In the genomic region with DNA sequence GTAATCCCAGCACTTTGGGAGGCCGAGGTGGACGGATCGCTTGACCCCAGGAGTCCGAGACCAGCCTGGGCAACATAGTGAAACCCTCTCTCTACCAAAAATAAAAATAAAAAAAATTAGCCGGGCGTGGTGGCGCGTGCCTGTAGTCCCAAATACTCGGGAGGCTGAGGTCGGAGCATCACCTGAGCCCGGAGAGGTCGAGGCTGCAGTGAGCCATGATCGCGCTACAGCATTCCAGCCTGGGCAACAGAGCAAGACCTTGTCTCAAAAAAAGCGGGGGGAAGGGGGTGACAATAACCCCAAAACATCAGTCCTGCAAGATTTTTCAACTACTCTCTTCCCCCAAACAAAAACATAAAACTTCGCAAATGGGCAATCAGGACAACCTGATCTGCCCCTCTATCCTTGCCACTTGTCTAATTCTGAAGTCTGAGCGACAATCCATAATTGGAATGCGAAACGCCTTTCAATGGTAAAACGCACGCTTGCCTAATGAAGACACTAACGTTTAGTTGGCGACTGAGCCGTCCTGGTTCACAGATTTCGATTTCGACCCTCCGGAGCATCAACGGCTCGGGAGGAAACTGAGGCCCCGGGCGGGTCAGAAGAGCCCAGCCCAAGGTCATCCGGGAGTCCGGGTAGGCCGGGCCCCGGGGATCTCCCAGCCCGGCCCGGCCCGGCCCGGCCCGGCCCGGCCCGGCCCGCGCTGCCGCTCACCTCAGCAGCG, we compare ENCODE assay signal across 8 cellular contexts. TPM values are rescaled to one million over a fixed set of nuclear protein-coding genes. Genes with fewer than 3 reads are reported as not detected.
A peak's percentile ranks its signal among the peaks of the same experiment; 100 is the strongest.
DNase-seq lines count a peak whose midpoint lies in the region; ATAC-seq and TF ChIP-seq lines count a peak whose summit lies in the region.

No MANE protein-coding gene starts in this region.

- TF ChIP-seq POLR2A in body of pancreas (IDR thresholded peaks at IDR 0.05), result no peak

- no peaks in the 10 kb centered on the region for H3K36me3 ChIP-seq in body of pancreas (replicated peaks in 1 of 2; ENCODE audit: insufficient read depth in 1 of 2, low read depth in 2 of 2)

- POLR2A ChIA-PET in CD4-positive, alpha-beta T cell (lab: Charles Lee), result interaction anchor here (0.7 to 2.5 kb wide), 9 partner anchors 12 to 526 kb away, joined by 3 to 17 read pairs (median 4); partner anchors contain the start of genes C15orf40, RAMAC and RPS17

- peak overlapping the region; percentile 24 to 99 for H3K4me3 ChIP-seq in body of pancreas

- CTCF ChIA-PET in CD4-positive, alpha-beta T cell (lab: Charles Lee), result interaction anchor here (1.2 to 1.4 kb wide), 2 partner anchors 12 to 16 kb away, joined by 3 to 6 read pairs; no protein-coding TSS in a partner anchor

- no peak for ATAC-seq in CD4-positive, alpha-beta T cell (ENCODE audit: poor library complexity)
- ATAC-seq in body of pancreas, result peak; percentile 18
- ATAC-seq in memory B cell (ENCODE audit: low read depth), result no peak
- no peak for ATAC-seq in HG02970 (IDR thresholded peaks at IDR 0.05; ENCODE audit: low FRiP score, unreplicated experiment)
- ATAC-seq in GM18511 (IDR thresholded peaks at IDR 0.05; ENCODE audit: unreplicated experiment), result no peak

- peaks cover 48% of the 10 kb centered on the region for H3K4me1 ChIP-seq in body of pancreas

- H3K9me3 Mint-ChIP-seq in CD4-positive, alpha-beta T cell, result no peaks in the 10 kb centered on the region
- no peaks in the 10 kb centered on the region for H3K9me3 Mint-ChIP-seq in memory B cell

- no peaks in the 10 kb centered on the region for H3K27me3 ChIP-seq in CD4-positive, alpha-beta T cell (ENCODE audit: control insufficient read depth, insufficient read depth, low read length)
- no peaks in the 10 kb centered on the region for H3K27me3 ChIP-seq in body of pancreas

- H3K36me3 Mint-ChIP-seq in CD4-positive, alpha-beta T cell (ENCODE audit: low read depth), result peaks cover 12% of the 10 kb centered on the region
- peaks cover 2% of the 10 kb centered on the region for H3K36me3 Mint-ChIP-seq in memory B cell

- 5 to 13% methylated on average over 29 to 35 of the region's 46 CpGs for WGBS in body of pancreas, 2 donors

- TF ChIP-seq CTCF in CD4-positive, alpha-beta T cell (IDR thresholded peaks at IDR 0.05), result no peak
- TF ChIP-seq CTCF in body of pancreas (IDR thresholded peaks at IDR 0.05), result no peak

- H3K27ac Mint-ChIP-seq in CD4-positive, alpha-beta T cell, result peak overlapping the region; percentile 54
- peak overlapping the region; percentile 84 for H3K27ac Mint-ChIP-seq in memory B cell

- H3K27me3 Mint-ChIP-seq in CD4-positive, alpha-beta T cell, result no peaks in the 10 kb centered on the region
- no peaks in the 10 kb centered on the region for H3K27me3 Mint-ChIP-seq in memory B cell

- H3K9me3 ChIP-seq in CD4-positive, alpha-beta T cell (ENCODE audit: control insufficient read depth, low read length), result no peaks in the 10 kb centered on the region
- no peaks in the 10 kb centered on the region for H3K9me3 ChIP-seq in body of pancreas

- intact Hi-C loops in CD4-positive, alpha-beta T cell (cut with DNase I, micrococcal nuclease), result loop anchor here (2.0 to 10.0 kb wide), 7 partner anchors 51 to 525 kb away; partner anchors contain the start of genes C15orf40 (in 2 of the 2), FSD2 (in 1 of the 2), RAMAC (in 1 of the 2) and RPS17 (in 1 of the 2)
- intact Hi-C loops in body of pancreas (cut with DNase I), result no loop called here

- H3K27ac ChIP-seq in CD4-positive, alpha-beta T cell (ENCODE audit: low read depth, low read length), result peak overlapping the region; percentile 74
- H3K27ac ChIP-seq in body of pancreas, result peak overlapping the region; percentile 73 to 94 (median 82)

- peak overlapping the region; percentile 83 for H3K4me3 Mint-ChIP-seq in CD4-positive, alpha-beta T cell
- peak overlapping the region; percentile 83 for H3K4me3 Mint-ChIP-seq in memory B cell

- no peak for DNase-seq in CD4-positive, alpha-beta T cell
- DNase-seq in HS-27A (ENCODE audit: low read depth) (peak; percentile 22), body of pancreas (no peak), memory B cell (ENCODE audit: low spot score in 2 of 2) (no peak), DMS79 (lab: John Stamatoyannopoulos, UW) (no peak)
- DNase-seq in stimulated activated naive CD4-positive, alpha-beta T cell treated with Interleukin-2 at 50 U/mL for 16 hours (lab: John Stamatoyannopoulos, UW), result no peak

- peaks cover 9% of the 10 kb centered on the region for H3K4me1 Mint-ChIP-seq in CD4-positive, alpha-beta T cell (ENCODE audit: low read depth)
- H3K4me1 Mint-ChIP-seq in memory B cell, result peaks cover 11% of the 10 kb centered on the region

RNA-seq across cellular contexts. Expression of gene BTBD1, which starts 0.9 kb away (rescaled TPM):
- 10 to 100 TPM; 26.3 to 27.5 TPM for total RNA-seq in CD4-positive, alpha-beta T cell
- total RNA-seq in body of pancreas, result 10 to 100 TPM; 24.4 to 37.9 TPM

RNA-seq across cellular contexts. Expression of gene TM6SF1, which starts 41.2 kb away (rescaled TPM):
- total RNA-seq in CD4-positive, alpha-beta T cell, result not detected
- 1 to 10 TPM; 1.8 to 2.3 TPM for total RNA-seq in body of pancreas

RNA-seq across cellular contexts. Expression of gene C15orf40, which starts 54.8 kb away (rescaled TPM):
- total RNA-seq in CD4-positive, alpha-beta T cell, result 10 to 100 TPM in 1 of 2 experiments, 1 to 10 TPM in 1; 7.4 to 11.0 TPM
- 1 to 10 TPM; 9.3 to 9.6 TPM for total RNA-seq in body of pancreas
